ENCODE assay signal across 9 cellular contexts in the genomic region with DNA sequence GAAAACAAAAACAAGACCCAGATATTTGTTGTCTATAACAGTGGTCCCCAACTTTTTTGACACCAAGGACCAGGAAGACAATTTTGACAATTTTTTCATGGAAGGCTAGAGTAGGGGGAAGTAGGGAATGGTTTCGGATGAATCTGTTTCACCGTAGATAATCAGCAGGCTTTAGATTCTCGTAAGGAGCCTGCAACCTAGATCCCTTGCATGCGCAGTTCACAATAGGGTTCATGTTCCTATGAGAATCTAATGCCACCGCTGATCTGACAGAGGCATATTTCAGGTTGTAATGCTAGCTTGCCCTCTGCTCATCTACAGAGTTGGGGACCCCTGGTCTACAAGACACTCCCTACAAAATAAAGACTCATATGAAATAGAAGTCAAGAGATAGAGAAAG.
"Had no signal": no experiment of that assay in that cellular context is flagged by ENCODE, and none has a peak within 500 bp of the region (broad histone marks: within the 10 kb centered on the region; RNA-seq: fewer than 3 reads in every experiment).

No MANE protein-coding gene starts in this region.

- H3K27ac Mint-ChIP-seq: GM23338, H9, HFFc6 had no signal

- DNase-seq: GM23248, GOT3, H7, H9, HCEC 1CT, HFFc6 had no signal

- H3K27ac ChIP-seq: GM23248 had no signal

- H3K9me3 ChIP-seq: HAP-1 had no signal

- H3K36me3 ChIP-seq: HAP-1 had no signal

- H3K4me3 Mint-ChIP-seq: GM23338, H9, HFFc6 had no signal

- ATAC-seq: GM23338, HCT116 had no signal

- H3K9me3 Mint-ChIP-seq: GM23338, H9 had no signal

- H3K4me3 ChIP-seq: GM23248, GM23338, HAP-1 had no signal
